ENCODE assay signal across 9 cellular contexts in genomic region chr19:16594131-16594586, GRCh38. TPM values are rescaled to one million over a fixed set of nuclear protein-coding genes. Genes with fewer than 3 reads are reported as not detected.
DNase-seq lines count a peak whose midpoint lies in the region; ATAC-seq and TF ChIP-seq lines count a peak whose summit lies in the region.
"Had no signal": no experiment of that assay in that cellular context is flagged by ENCODE, and none has a peak within 500 bp of the region (broad histone marks: within the 10 kb centered on the region; RNA-seq: fewer than 3 reads in every experiment).

No MANE protein-coding gene starts in this region.

- no peaks in the 10 kb centered on the region for H3K36me3 Mint-ChIP-seq in CD8-positive, alpha-beta T cell

- H3K4me1 Mint-ChIP-seq in CD8-positive, alpha-beta T cell (ENCODE audit: low read depth) = peaks cover 73% of the 10 kb centered on the region

- POLR2A ChIA-PET in CD8-positive, alpha-beta T cell (lab: Charles Lee) = interaction anchor here (0.7 to 1.6 kb wide), 6 partner anchors 9 to 264 kb away, joined by 3 to 6 read pairs (median 3); partner anchors contain the start of gene SLC35E1

- H3K27me3 Mint-ChIP-seq in CD8-positive, alpha-beta T cell (ENCODE audit: low read depth) = no peaks in the 10 kb centered on the region

- peak overlapping the region; percentile 53 for H3K27ac ChIP-seq in CD8-positive, alpha-beta T cell (ENCODE audit: low read depth, low read length)

- TF ChIP-seq CTCF in CD8-positive, alpha-beta T cell (IDR thresholded peaks at IDR 0.05) = no peak

- DNase-seq in CD8-positive, alpha-beta T cell = peak in 4 of 7 experiments; percentile 28 to 56 (median 49)
- peak; percentile 35 for DNase-seq in T-helper 9 cell
- peak; percentile 44 for DNase-seq in germinal center (ENCODE audit: low spot score)
- no peak for DNase-seq in anterior cingulate cortex (lab: John Stamatoyannopoulos, UW)
- no peak for DNase-seq in NCI-H187 treated with DMSO at 0.1 percent for 48 hours (lab: John Stamatoyannopoulos, UW)
- DNase-seq in retina = no peak
- DNase-seq: NCI-H1417 had no signal

- CTCF ChIA-PET in CD8-positive, alpha-beta T cell (lab: Charles Lee) = no interaction called here

- peak overlapping the region; percentile 74 for H3K4me3 Mint-ChIP-seq in CD8-positive, alpha-beta T cell

- no peaks in the 10 kb centered on the region for H3K9me3 ChIP-seq in CD8-positive, alpha-beta T cell (ENCODE audit: low read length)

- peak overlapping the region; percentile 54 for H3K4me3 ChIP-seq in CD8-positive, alpha-beta T cell (ENCODE audit: low read depth, low read length)

- H3K36me3 ChIP-seq in CD8-positive, alpha-beta T cell (ENCODE audit: insufficient read depth, low read length) = no peaks in the 10 kb centered on the region

- no peaks in the 10 kb centered on the region for H3K27me3 ChIP-seq in CD8-positive, alpha-beta T cell (ENCODE audit: insufficient read depth, low read length)

- intact Hi-C loops in CD8-positive, alpha-beta T cell (cut with DNase I, micrococcal nuclease) = loop anchor here in 1 of 2 experiments (1.0 to 2.0 kb wide), 3 partner anchors 10 to 52 kb away; partner anchors contain the start of genes CHERP and SLC35E1

- H3K27ac Mint-ChIP-seq in CD8-positive, alpha-beta T cell = peak overlapping the region; percentile 93

- no peaks in the 10 kb centered on the region for H3K9me3 Mint-ChIP-seq in CD8-positive, alpha-beta T cell

- ATAC-seq in CD8-positive, alpha-beta T cell = peak; percentile 55
- ATAC-seq in GM21786 (IDR thresholded peaks at IDR 0.05; ENCODE audit: unreplicated experiment) = peak; percentile 35
- no peak for ATAC-seq in GM21529 (IDR thresholded peaks at IDR 0.05; ENCODE audit: unreplicated experiment)

- H3K4me1 ChIP-seq in CD8-positive, alpha-beta T cell (ENCODE audit: insufficient read depth, low read length) = peaks cover 54% of the 10 kb centered on the region

RNA-seq across cellular contexts. Expression of gene SLC35E1, which starts 21.9 kb away (rescaled TPM):
- 10 to 100 TPM; 92.3 to 95.4 TPM for total RNA-seq in CD8-positive, alpha-beta T cell

RNA-seq across cellular contexts. Expression of gene MED26, which starts 33.8 kb away (rescaled TPM):
- 10 to 100 TPM; 65.6 to 68.0 TPM for total RNA-seq in CD8-positive, alpha-beta T cell

RNA-seq across cellular contexts. Expression of gene CHERP, which starts 51.9 kb away (rescaled TPM):
- 10 to 100 TPM; 68.7 to 68.9 TPM for total RNA-seq in CD8-positive, alpha-beta T cell

Comparison
In these comparisons a context has a peak if more than half of its experiments do, and no peak if none do; other contexts are left out.
1. DNase-seq: peak in CD8-positive, alpha-beta T cell (4 of 7), T-helper 9 cell (single experiment) and germinal center (single experiment); none in anterior cingulate cortex (0 of 58), NCI-H187 treated with DMSO at 0.1 percent for 48 hours (single experiment) and retina (single experiment).